8 cellular contexts compared by ENCODE assay signal in genomic region chr6:71288228-71289038, GRCh38. TPM values are rescaled to one million over a fixed set of nuclear protein-coding genes. Genes with fewer than 3 reads are reported as not detected.
DNase-seq lines count a peak whose midpoint lies in the region; TF ChIP-seq lines count a peak whose summit lies in the region.

OGFRL1 (plus strand) TSS chr6:71288811; CDS start chr6:71288937, 126 bp downstream.

- peak within 1 kb of the TSS; percentile 72 for H3K4me3 Mint-ChIP-seq in activated naive CD4-positive, alpha-beta T cell treated with anti-CD3 and anti-CD28 coated beads for 36 hours

- TF ChIP-seq POLR2A in suprapubic skin (IDR thresholded peaks at IDR 0.05): peak; percentile 69 to 95

- H3K4me2 ChIP-seq in MM.1S (ENCODE audit: low read depth, low read length): peak within 1 kb of the TSS; percentile 81

- H3K27me3 ChIP-seq in HAP-1 (ENCODE audit: low read depth) (no peaks in the 10 kb centered on the region), MM.1S (replicated peaks; ENCODE audit: insufficient read depth, low read length) (no peaks in the 10 kb centered on the region), SJSA1 (replicated peaks) (no peaks in the 10 kb centered on the region; the same call in 1 of the 2 replicates), suprapubic skin (no peaks in the 10 kb centered on the region)

- peaks cover 22% of the 10 kb centered on the region for H3K4me1 Mint-ChIP-seq in activated naive CD4-positive, alpha-beta T cell treated with anti-CD3 and anti-CD28 coated beads for 36 hours (ENCODE audit: low read depth)

- peaks cover 7% of the 10 kb centered on the region for H3K27me3 Mint-ChIP-seq in activated naive CD4-positive, alpha-beta T cell treated with anti-CD3 and anti-CD28 coated beads for 36 hours (ENCODE audit: low read depth)

- CTCF ChIA-PET in activated naive CD4-positive, alpha-beta T cell treated with anti-CD3 and anti-CD28 coated beads for 36 hours (lab: Charles Lee): interaction anchor here (0.6 to 1.1 kb wide), 4 partner anchors 58 to 855 kb away, joined by 3 read pairs; no protein-coding TSS in a partner anchor

- peaks cover 15% of the 10 kb centered on the region for H3F3A ChIP-seq in MM.1S (ENCODE audit: insufficient read depth, low read length)

- H3K27ac ChIP-seq in MM.1S (ENCODE audit: low read length): peak within 1 kb of the TSS; percentile 98
- peak within 1 kb of the TSS; percentile 74 for H3K27ac ChIP-seq in SJSA1
- H3K27ac ChIP-seq in suprapubic skin: peak within 1 kb of the TSS; percentile 92

- H3K4me1 ChIP-seq in HAP-1 (peaks cover 30% of the 10 kb centered on the region), MM.1S (ENCODE audit: low read length) (peaks cover 31% of the 10 kb centered on the region), SJSA1 (replicated peaks) (peaks cover 44% of the 10 kb centered on the region), suprapubic skin (peaks cover 73% of the 10 kb centered on the region)

- H3K36me3 Mint-ChIP-seq in activated naive CD4-positive, alpha-beta T cell treated with anti-CD3 and anti-CD28 coated beads for 36 hours (ENCODE audit: low read depth): no peaks in the 10 kb centered on the region

- H3K36me3 ChIP-seq in HAP-1 (replicated peaks) (no peaks in the 10 kb centered on the region; the same call in 1 of the 2 replicates), MM.1S (replicated peaks; ENCODE audit: insufficient read depth, low read length) (no peaks in the 10 kb centered on the region; the same call in 1 of the 2 replicates), SJSA1 (peaks cover 19% of the 10 kb centered on the region), suprapubic skin (peaks cover 1% of the 10 kb centered on the region)

- H3K27ac Mint-ChIP-seq in activated naive CD4-positive, alpha-beta T cell treated with anti-CD3 and anti-CD28 coated beads for 36 hours: peak within 1 kb of the TSS; percentile 31

- peak within 1 kb of the TSS; percentile 100 for H2AFZ ChIP-seq in MM.1S (ENCODE audit: low read length)

- TF ChIP-seq EP300 in suprapubic skin (IDR thresholded peaks at IDR 0.05): no peak

- DNase-seq in GM04504 (ENCODE audit: low read depth) (peak; percentile 47), HAP-1 (ENCODE audit: low spot score in 2 of 2) (peak; percentile 71 to 78), MM.1S (peak; percentile 89), SJSA1 (ENCODE audit: low read depth in 1 of 2, low spot score in 2 of 2) (peak; percentile 85 to 92), germinal center (ENCODE audit: low spot score) (peak; percentile 92), nucleus accumbens (lab: John Stamatoyannopoulos, UW) (peak in 47 of 56 donors; percentile 25 to 78 (median 55)), suprapubic skin (ENCODE audit: low spot score in 2 of 2) (peak; percentile 85)
- peak; percentile 63 for DNase-seq in activated naive CD4-positive, alpha-beta T cell treated with anti-CD3 and anti-CD28 coated beads for 36 hours

- in situ Hi-C loops in HAP-1 (cut with MboI; ENCODE audit: low sequenced_read_pairs): no loop called here

- intact Hi-C loops in activated naive CD4-positive, alpha-beta T cell treated with anti-CD3 and anti-CD28 coated beads for 36 hours (cut with micrococcal nuclease): loop anchor here (1.0 to 10.0 kb wide), 4 partner anchors 60 to 875 kb away; partner anchors contain the start of genes FAM135A and SMAP1

- peaks cover 36% of the 10 kb centered on the region for H3K79me2 ChIP-seq in MM.1S (ENCODE audit: low read length)

- peak within 1 kb of the TSS; percentile 93 for H3K9ac ChIP-seq in MM.1S (ENCODE audit: low read length)

- TF ChIP-seq CTCF in MM.1S (IDR thresholded peaks at IDR 0.05; ENCODE audit: low read length) (no peak), suprapubic skin (IDR thresholded peaks at IDR 0.05) (peak in 1 of 2 donors; percentile 15)

- WGBS in suprapubic skin: 1% methylated on average over 33 of the region's 79 CpGs

- H4K20me1 ChIP-seq in MM.1S (ENCODE audit: insufficient read depth, low read length): no peaks in the 10 kb centered on the region

- H3K9me3 ChIP-seq in HAP-1 (no peaks in the 10 kb centered on the region), MM.1S (replicated peaks; ENCODE audit: insufficient read depth, low read length) (no peaks in the 10 kb centered on the region), SJSA1 (replicated peaks) (no peaks in the 10 kb centered on the region), suprapubic skin (no peaks in the 10 kb centered on the region)

- H3K9me3 Mint-ChIP-seq in activated naive CD4-positive, alpha-beta T cell treated with anti-CD3 and anti-CD28 coated beads for 36 hours: no peaks in the 10 kb centered on the region

- H3K4me3 ChIP-seq in HAP-1 (peak within 1 kb of the TSS; percentile 48), MM.1S (ENCODE audit: low read length) (peak within 1 kb of the TSS; percentile 87), SJSA1 (peak within 1 kb of the TSS; percentile 71), suprapubic skin (peak within 1 kb of the TSS; percentile 86)

- no peaks in the 10 kb centered on the region for H3K9me2 ChIP-seq in MM.1S (replicated peaks; ENCODE audit: insufficient read depth, low read length)

RNA-seq across cellular contexts. Expression of gene OGFRL1, which starts in this region (rescaled TPM):
- 21.9 and 32.1 TPM in 2 replicates for total RNA-seq in SJSA1 (2014; rRNA removed; shearing (Covaris generic))
- total RNA-seq in activated naive CD4-positive, alpha-beta T cell treated with anti-CD3 and anti-CD28 coated beads for 36 hours: 1 to 10 TPM; 2.6 to 3.1 TPM
- 10 to 100 TPM; 35.5 to 73.3 (median 65.7) TPM for total RNA-seq in suprapubic skin

Comparison
In these comparisons a context has a peak if more than half of its experiments do, and no peak if none do; other contexts are left out.
1. Peak in every context shown above with its lines: DNase-seq, H3K4me3 ChIP-seq and H3K27ac ChIP-seq.